In the genomic region with DNA sequence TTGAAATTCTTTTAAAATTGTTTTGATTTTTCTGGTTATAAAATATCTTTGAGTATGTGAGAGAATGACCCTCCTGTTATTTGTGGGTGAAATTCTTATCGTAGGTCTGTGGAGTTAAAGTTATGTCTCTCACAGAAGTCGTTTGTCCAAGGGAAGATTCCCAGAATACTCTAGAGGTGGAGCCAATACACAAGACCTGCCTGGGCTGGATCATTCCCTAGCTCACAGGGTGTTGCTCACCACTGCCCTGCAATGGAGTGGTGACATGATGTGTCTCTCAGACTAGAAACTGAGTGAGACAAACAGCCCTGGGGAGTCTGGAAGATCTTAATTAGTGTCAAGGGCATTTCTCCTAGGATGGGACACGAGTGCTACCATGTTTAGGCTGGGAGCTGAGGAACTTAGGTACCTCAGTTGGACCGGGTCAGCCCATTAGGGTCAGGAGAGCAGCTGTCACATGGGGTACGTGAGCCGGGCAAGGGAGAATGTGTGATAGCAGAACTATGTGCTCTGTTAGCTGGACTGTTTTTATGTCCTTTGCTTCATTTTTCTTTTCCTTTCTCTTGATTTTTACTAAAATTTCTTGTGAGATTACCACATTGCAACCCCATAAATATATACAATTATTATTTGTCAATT, we compare ENCODE assay signal across 1 cellular context.
TF ChIP-seq lines count a peak whose summit lies in the region.

No MANE protein-coding gene starts in this region.

TF ChIP-seq in H1, 55 proteins besides CTCF, POLR2A, EP300 and RAD21:
- no peak for TF ChIP-seq RBBP5 (IDR thresholded peaks at IDR 0.05; ENCODE audit: borderline replicate concordance, low read depth, low read length)
- no peak for TF ChIP-seq SRF (IDR thresholded peaks at IDR 0.05; ENCODE audit: low read depth, low read length)
- no peak for TF ChIP-seq EGR1 (IDR thresholded peaks at IDR 0.05; ENCODE audit: borderline replicate concordance, low read depth, low read length)
- TF ChIP-seq HDAC6 (IDR thresholded peaks at IDR 0.05; ENCODE audit: low read depth, low read length), result no peak
- TF ChIP-seq NANOG (IDR thresholded peaks at IDR 0.05; ENCODE audit: insufficient read depth, low read depth, low read length, poor library complexity, severe bottlenecking), result no peak
- TF ChIP-seq TAF7 (optimal IDR thresholded peaks at IDR 0.05; ENCODE audit: borderline replicate concordance, low read depth, low read length), result no peak
- TF ChIP-seq ZNF274 (IDR thresholded peaks at IDR 0.05; ENCODE audit: borderline replicate concordance, extremely low read depth, low read length), result no peak
- TF ChIP-seq, protein P1, sequence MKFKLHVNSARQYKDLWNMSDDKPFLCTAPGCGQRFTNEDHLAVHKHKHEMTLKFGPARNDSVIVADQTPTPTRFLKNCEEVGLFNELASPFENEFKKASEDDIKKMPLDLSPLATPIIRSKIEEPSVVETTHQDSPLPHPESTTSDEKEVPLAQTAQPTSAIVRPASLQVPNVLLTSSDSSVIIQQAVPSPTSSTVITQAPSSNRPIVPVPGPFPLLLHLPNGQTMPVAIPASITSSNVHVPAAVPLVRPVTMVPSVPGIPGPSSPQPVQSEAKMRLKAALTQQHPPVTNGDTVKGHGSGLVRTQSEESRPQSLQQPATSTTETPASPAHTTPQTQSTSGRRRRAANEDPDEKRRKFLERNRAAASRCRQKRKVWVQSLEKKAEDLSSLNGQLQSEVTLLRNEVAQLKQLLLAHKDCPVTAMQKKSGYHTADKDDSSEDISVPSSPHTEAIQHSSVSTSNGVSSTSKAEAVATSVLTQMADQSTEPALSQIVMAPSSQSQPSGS (IDR thresholded peaks at IDR 0.05; ENCODE audit: low read length), result no peak
- no peak for TF ChIP-seq POU5F1 (IDR thresholded peaks at IDR 0.05; ENCODE audit: low read depth, low read length)
